21 cellular contexts compared by ENCODE assay signal in the genomic region with DNA sequence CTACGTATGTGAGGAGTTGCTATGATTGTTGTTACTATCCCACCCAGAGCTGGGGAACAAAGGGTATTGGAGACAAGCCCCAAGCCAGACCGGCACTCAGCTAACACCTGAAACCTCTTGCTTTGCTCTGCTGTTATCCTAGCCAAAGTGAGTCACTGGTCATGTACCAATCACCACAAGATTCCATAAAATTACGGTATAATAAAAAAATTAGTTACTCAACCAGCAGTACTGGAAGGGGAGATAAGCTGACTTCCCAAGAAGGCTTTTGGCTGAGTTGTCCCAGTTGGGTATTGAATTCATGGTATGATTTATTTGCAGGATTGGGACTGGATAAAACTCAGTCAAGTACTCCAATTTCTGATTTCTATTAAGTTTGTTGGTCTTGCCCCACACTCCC. TPM values are rescaled to one million over a fixed set of nuclear protein-coding genes. Genes with fewer than 3 reads are reported as not detected.
DNase-seq lines count a peak whose midpoint lies in the region; ATAC-seq, FAIRE-seq and TF ChIP-seq lines count a peak whose summit lies in the region.
"Had no signal": no experiment of that assay in that cellular context is flagged by ENCODE, and none has a peak within 500 bp of the region (broad histone marks: within the 10 kb centered on the region; RNA-seq: fewer than 3 reads in every experiment).

No MANE protein-coding gene starts in this region.

- no peak for TF ChIP-seq CTCF in A549 (IDR thresholded peaks at IDR 0.05)
- TF ChIP-seq CTCF in HFFc6 (IDR thresholded peaks at IDR 0.05) = no peak
- no peak for TF ChIP-seq CTCF in GM12878 (IDR thresholded peaks at IDR 0.05 in 2 of 3, conservative IDR thresholded peaks at IDR 0.05 in 1 of 3; ENCODE audit: control insufficient read depth in 2 of 3, extremely low read depth in 1 of 3, insufficient read depth in 1 of 3, low read depth in 3 of 3, low read length in 3 of 3)
- no peak for TF ChIP-seq CTCF in hepatocyte (IDR thresholded peaks at IDR 0.05; ENCODE audit: poor library complexity)
- no peak for TF ChIP-seq CTCF in ovary (IDR thresholded peaks at IDR 0.05)

- no TSS peak for BruUV-seq in GM12878 (replicated peaks; lab: Mats Ljungman, UMichigan)

- H3K36me3 ChIP-seq in GM12878 (ENCODE audit: control insufficient read depth in 2 of 2, insufficient read depth in 2 of 2, low read length in 1 of 2) = no peaks in the 10 kb centered on the region
- no peaks in the 10 kb centered on the region for H3K36me3 ChIP-seq in hepatocyte (replicated peaks; ENCODE audit: insufficient read depth, low read depth)
- no peaks in the 10 kb centered on the region for H3K36me3 ChIP-seq in ovary
- H3K36me3 ChIP-seq: right atrium auricular region, upper lobe of right lung had no signal

- no peaks in the 10 kb centered on the region for H4K20me1 ChIP-seq in GM12878 (ENCODE audit: control insufficient read depth, insufficient read depth)
- H4K20me1 ChIP-seq in hepatocyte (ENCODE audit: insufficient read depth, poor library complexity, severe bottlenecking) = no peaks in the 10 kb centered on the region

- FAIRE-seq in A549 (lab: Jason Lieb, UNC) (no peak), GM12878 (lab: Jason Lieb, UNC) (no peak)
- FAIRE-seq: A204.1 had no signal

- H3K9ac ChIP-seq in GM12878 (ENCODE audit: control insufficient read depth, insufficient read depth, low read length) = no peak overlapping the region

- H3K36me3 Mint-ChIP-seq in HFFc6 (ENCODE audit: low read depth) = peaks cover 22% of the 10 kb centered on the region
- H3K36me3 Mint-ChIP-seq in activated naive CD8-positive, alpha-beta T cell treated with anti-CD3 and anti-CD28 coated beads, Interleukin-2, amount 50 U/mL, for 24 hours (ENCODE audit: low read depth) = no peaks in the 10 kb centered on the region
- H3K36me3 Mint-ChIP-seq: T-cell had no signal

- CTCF ChIA-PET in A549 (lab: Yijun Ruan, JAX) = no interaction called here
- CTCF ChIA-PET in GM12878 (lab: Yijun Ruan, JAX) = interaction anchor here (0.6 kb wide), 1 partner anchor 9 kb away, joined by 3 read pairs; no protein-coding TSS in a partner anchor

- in situ Hi-C loops in GM12878 (cut with MboI) = no loop called here

- SMC1A ChIA-PET in GM12878 (lab: Charles Lee; ENCODE audit: uncharacterized antibody, unreplicated experiment) = no interaction called here

- H3K27me3 ChIP-seq in GM12878 (replicated peaks in 1 of 2; ENCODE audit: control insufficient read depth in 2 of 2, insufficient read depth in 2 of 2, low read length in 1 of 2) = no peaks in the 10 kb centered on the region
- H3K27me3 ChIP-seq in hepatocyte = no peaks in the 10 kb centered on the region
- H3K27me3 ChIP-seq in ovary = no peaks in the 10 kb centered on the region
- H3K27me3 ChIP-seq: right atrium auricular region, upper lobe of right lung had no signal

- DNase-seq in A549 (ENCODE audit: low read depth in 1 of 2, low spot score in 1 of 2) (no peak), HFFc6 (peak; percentile 68), GM12878 (ENCODE audit: low read depth, low spot score) (no peak), hepatocyte (ENCODE audit: low spot score) (no peak), SHP77 treated with DMSO at 0.1 percent for 48 hours (lab: John Stamatoyannopoulos, UW) (no peak), ovary (no peak)
- DNase-seq in activated naive CD8-positive, alpha-beta T cell treated with anti-CD3 and anti-CD28 coated beads, Interleukin-2, amount 50 U/mL, for 24 hours = no peak
- DNase-seq: activated CD4-positive, CD25-positive, alpha-beta regulatory T cell; activated naive CD4-positive, alpha-beta T cell; Calu3; cerebellar nuclear complex; NCI-H1694 treated with DMSO at 0.1 percent for 48 hours; NCI-H510A treated with DMSO at 0.1 percent for 48 hours; stimulated activated CD4-positive, alpha-beta T cell treated with anti-CD3 and anti-CD28 coated beads, Interleukin-4, amount 100 ng/mL, for 24 hours; T-cell; upper lobe of right lung had no signal

- no peak for TF ChIP-seq RAD21 in A549 (conservative IDR thresholded peaks at IDR 0.05 in 1 of 2, IDR thresholded peaks at IDR 0.05 in 1 of 2)
- no peak for TF ChIP-seq RAD21 in GM12878 (IDR thresholded peaks at IDR 0.05; ENCODE audit: insufficient read depth, low read depth, low read length)

- peak overlapping the region; percentile 91 for H3K4me2 ChIP-seq in A549
- peak overlapping the region; percentile 13; the same call in 1 of the 2 replicates for H3K4me2 ChIP-seq in GM12878 (ENCODE audit: control insufficient read depth, insufficient read depth)
- peak overlapping the region; percentile 10 for H3K4me2 ChIP-seq in hepatocyte

- H3K79me2 ChIP-seq in GM12878 (ENCODE audit: control insufficient read depth, insufficient read depth, low read length) (peaks cover 55% of the 10 kb centered on the region), hepatocyte (peaks cover 28% of the 10 kb centered on the region)

- TF ChIP-seq EP300 in A549 (IDR thresholded peaks at IDR 0.05) (no peak), GM12878 (IDR thresholded peaks at IDR 0.05; ENCODE audit: borderline replicate concordance in 1 of 2, control insufficient read depth in 1 of 2, low read depth in 2 of 2, low read length in 2 of 2) (no peak), ovary (IDR thresholded peaks at IDR 0.05) (no peak)

- no peaks in the 10 kb centered on the region for H3K9me3 Mint-ChIP-seq in HFFc6
- peaks cover under 1% of the 10 kb centered on the region for H3K9me3 Mint-ChIP-seq in activated naive CD8-positive, alpha-beta T cell treated with anti-CD3 and anti-CD28 coated beads, Interleukin-2, amount 50 U/mL, for 24 hours
- H3K9me3 Mint-ChIP-seq: T-cell had no signal

- no peaks in the 10 kb centered on the region for H3K9me2 ChIP-seq in hepatocyte (replicated peaks; ENCODE audit: insufficient read depth)

- RAD21 ChIA-PET in GM12878 (lab: Charles Lee; ENCODE audit: unreplicated experiment) = no interaction called here

- H3K27ac ChIP-seq in A549 (peak overlapping the region in 1 of 2 experiments; percentile 62; a peak in 4 of 6 replicates), GM12878 (ENCODE audit: control insufficient read depth, insufficient read depth) (no peak overlapping the region), hepatocyte (no peak overlapping the region), ovary (no peak overlapping the region)
- H3K27ac ChIP-seq: right atrium auricular region, upper lobe of right lung had no signal

- POLR2A ChIA-PET in A549 (lab: Yijun Ruan, JAX) (no interaction called here), GM12878 (lab: Charles Lee) (no interaction called here)

- TF ChIP-seq POLR2A in A549 (IDR thresholded peaks at IDR 0.05; ENCODE audit: low read length) (no peak), GM12878 (IDR thresholded peaks at IDR 0.05; ENCODE audit: low read depth, low read length) (no peak), ovary (IDR thresholded peaks at IDR 0.05) (no peak)

- H3K4me1 Mint-ChIP-seq in HFFc6 (ENCODE audit: low read depth) = peaks cover 76% of the 10 kb centered on the region
- peaks cover 1% of the 10 kb centered on the region for H3K4me1 Mint-ChIP-seq in activated naive CD8-positive, alpha-beta T cell treated with anti-CD3 and anti-CD28 coated beads, Interleukin-2, amount 50 U/mL, for 24 hours

- H3K4me3 ChIP-seq in A549 (no peak overlapping the region), GM12878 (no peak overlapping the region), hepatocyte (no peak overlapping the region), ovary (no peak overlapping the region)
- H3K4me3 ChIP-seq: lung, right atrium auricular region, upper lobe of right lung had no signal

- H3K4me1 ChIP-seq in A549 = peaks cover 61% of the 10 kb centered on the region
- no peaks in the 10 kb centered on the region for H3K4me1 ChIP-seq in GM12878 (ENCODE audit: control insufficient read depth, insufficient read depth, low read length)
- no peaks in the 10 kb centered on the region for H3K4me1 ChIP-seq in hepatocyte (ENCODE audit: insufficient read depth)
- H3K4me1 ChIP-seq in ovary (ENCODE audit: insufficient read depth) = peaks cover 5% of the 10 kb centered on the region
- H3K4me1 ChIP-seq: right atrium auricular region, upper lobe of right lung had no signal

- H3K4me3 Mint-ChIP-seq in HFFc6 = peak overlapping the region; percentile 83
- H3K4me3 Mint-ChIP-seq in activated naive CD8-positive, alpha-beta T cell treated with anti-CD3 and anti-CD28 coated beads, Interleukin-2, amount 50 U/mL, for 24 hours = no peak overlapping the region
- H3K4me3 Mint-ChIP-seq: nephron, T-cell had no signal

- H3K9me3 ChIP-seq in A549 = no peaks in the 10 kb centered on the region
- no peaks in the 10 kb centered on the region for H3K9me3 ChIP-seq in GM12878 (replicated peaks; ENCODE audit: control insufficient read depth, insufficient read depth, low read length)
- H3K9me3 ChIP-seq in hepatocyte (ENCODE audit: low read depth) = no peaks in the 10 kb centered on the region
- H3K9me3 ChIP-seq in ovary = no peaks in the 10 kb centered on the region
- H3K9me3 ChIP-seq: right atrium auricular region, upper lobe of right lung had no signal

- H3K27me3 Mint-ChIP-seq in HFFc6 (ENCODE audit: insufficient read depth) = no peaks in the 10 kb centered on the region
- H3K27me3 Mint-ChIP-seq in activated naive CD8-positive, alpha-beta T cell treated with anti-CD3 and anti-CD28 coated beads, Interleukin-2, amount 50 U/mL, for 24 hours = peaks cover under 1% of the 10 kb centered on the region

- ATAC-seq in A549 = peak; percentile 65 to 66; a peak in 4 of 6 replicates
- peak; percentile 40 for ATAC-seq in GM12878
- no peak for ATAC-seq in activated naive CD8-positive, alpha-beta T cell treated with anti-CD3 and anti-CD28 coated beads, Interleukin-2, amount 50 U/mL, for 24 hours
- ATAC-seq in GM19351 (IDR thresholded peaks at IDR 0.05; ENCODE audit: unreplicated experiment) = no peak
- ATAC-seq: T-cell, upper lobe of right lung had no signal

- H2AFZ ChIP-seq in GM12878 (ENCODE audit: control insufficient read depth, low read depth, low read length) (no peak overlapping the region), hepatocyte (no peak overlapping the region)

- WGBS in A549 (ENCODE audit: missing lambda C conversion rate) = 13% methylated on average over 3 of the region's 3 CpGs
- WGBS in GM12878 (ENCODE audit: insufficient coverage, insufficient replicate concordance, low lambda C conversion rate, missing lambda C conversion rate) = 28% methylated on average over 3 of the region's 3 CpGs
- 54% methylated on average over 3 of the region's 3 CpGs for WGBS in hepatocyte (ENCODE audit: low lambda C conversion rate, missing lambda C conversion rate)
- 38 to 44% (median 39%) methylated on average over 3 of the region's 3 CpGs for WGBS in ovary, 3 donors

- intact Hi-C loops in GM12878 (cut with micrococcal nuclease; ENCODE audit: unreplicated experiment) (no loop called here), ovary (cut with DNase I) (no loop called here)

- H3K27ac Mint-ChIP-seq in HFFc6 = peak overlapping the region; percentile 93
- H3K27ac Mint-ChIP-seq in activated naive CD8-positive, alpha-beta T cell treated with anti-CD3 and anti-CD28 coated beads, Interleukin-2, amount 50 U/mL, for 24 hours = no peak overlapping the region
- H3K27ac Mint-ChIP-seq: nephron, T-cell had no signal

RNA-seq across cellular contexts. Expression of a gene that starts 5.3 kb away (rescaled TPM):
- polyA plus RNA-seq in A549 (2011; rRNA removed) (26.8 and 29.0 TPM in 2 replicates), A549 (2017; fragmentation: RNase III; extraction: RNeasy Plus Mini Kit Qiagen cat#74134 plus additional on column Dnase treatment) (13.0 to 13.7 TPM (median 13.7 TPM) in 3 replicates), GM12878 (2011; rRNA removed) (33.5 and 35.3 TPM in 2 replicates), GM12878 (2014; fragmentation: Illumina TruSeq; extraction: Trizol) (10.8 and 11.7 TPM in 2 replicates), GM12878 (2014; fragmentation: Nextera tagmentation; extraction: Ambion mirVana) (1 to 10 TPM; 3.3 to 3.5 TPM), GM12878 (2014; rRNA removed) (6.2 and 7.3 TPM in 2 replicates), GM12878 (2016; fragmentation: Nextera tagmentation; extraction: Ambion mirVana) (10 to 100 TPM; 11.4 to 12.1 TPM), hepatocyte (2.3 and 5.5 TPM in 2 replicates), ovary (1 to 10 TPM; 1.5 to 6.6 TPM)
- 3.6 and 4.2 TPM in 2 replicates for polyA plus RNA-seq in A549 (2012; cell fraction: cytosol; rRNA removed)
- 5.1 and 7.2 TPM in 2 replicates for polyA plus RNA-seq in A549 (2012; cell fraction: nucleus; rRNA removed)
- polyA minus RNA-seq in A549 (2011; rRNA and poly(A)+ RNA removed) = 39.8 and 42.7 TPM in 2 replicates
- 10 to 100 TPM; 23.2 to 28.2 (median 24.1) TPM for total RNA-seq in HFFc6 (2021; fragmentation: NEBNext Ultra II Directional; extraction: Animal tissue kit (Norgen Biotek cat#: 25700))
- total RNA-seq in GM12878 (2013; cell fraction: nucleolus; rRNA removed) = 39.4 and 42.1 TPM in 2 replicates
- total RNA-seq in GM12878 (2014; rRNA removed) (8.7 and 9.3 TPM in 2 replicates), GM12878 (2014; rRNA removed; fragmentation: Illumina TruSeq; extraction: Trizol) (8.1 and 8.7 TPM in 2 replicates), GM12878 (2021) (8.1 and 8.4 TPM in 2 replicates), hepatocyte (4.8 and 6.7 TPM in 2 replicates), ovary (1 to 10 TPM; 2.6 to 9.6 (median 6.0) TPM)
- polyA plus RNA-seq in GM12878 (2011; ENCODE audit: low read depth) = 4.3 TPM
- polyA plus RNA-seq in GM12878 (2011; cell fraction: cytosol; rRNA removed) = 16.2 and 18.1 TPM in 2 replicates
- polyA plus RNA-seq in GM12878 (2011; cell fraction: nucleus; rRNA removed) = 51.1 and 92.8 TPM in 2 replicates
- polyA plus RNA-seq in GM12878 (2012) = 5.3 and 6.9 TPM in 2 replicates
- polyA minus RNA-seq in GM12878 (2011; rRNA and poly(A)+ RNA removed) = 26.8 and 31.5 TPM in 2 replicates
- polyA minus RNA-seq in GM12878 (2011; cell fraction: cytosol; rRNA and poly(A)+ RNA removed) = 4.9 and 7.6 TPM in 2 replicates
- polyA minus RNA-seq in GM12878 (2011; cell fraction: nucleus; rRNA and poly(A)+ RNA removed) = 22.6 and 24.0 TPM in 2 replicates
- total RNA-seq: Calu3 had no signal

Comparison
In these comparisons a context has a peak if more than half of its experiments do, and no peak if none do; other contexts are left out.
1. ATAC-seq: peak in A549 (2 of 2) and GM12878 (single experiment); none in activated naive CD8-positive, alpha-beta T cell treated with anti-CD3 and anti-CD28 coated beads, Interleukin-2, amount 50 U/mL, for 24 hours (single experiment) and GM19351 (single experiment).
2. H3K4me2 ChIP-seq: peak in every context shown above with its lines; median percentile 91 in A549; 13 in GM12878; 10 in hepatocyte.